13 cellular contexts compared by ENCODE assay signal in genomic region chr19:18658366-18658855, GRCh38. TPM values are rescaled to one million over a fixed set of nuclear protein-coding genes. Genes with fewer than 3 reads are reported as not detected.
DNase-seq lines count a peak whose midpoint lies in the region; ATAC-seq, FAIRE-seq and TF ChIP-seq lines count a peak whose summit lies in the region.
"Had no signal": no experiment of that assay in that cellular context is flagged by ENCODE, and none has a peak within 500 bp of the region (broad histone marks: within the 10 kb centered on the region; RNA-seq: fewer than 3 reads in every experiment).

No MANE protein-coding gene starts in this region.

- TF ChIP-seq CTCF in HepG2 (CRISPR knock-in tag; IDR thresholded peaks at IDR 0.05), result no peak
- TF ChIP-seq CTCF in right lobe of liver (IDR thresholded peaks at IDR 0.05), result no peak
- TF ChIP-seq CTCF in esophagus muscularis mucosa (IDR thresholded peaks at IDR 0.05), result no peak
- TF ChIP-seq CTCF in sigmoid colon (IDR thresholded peaks at IDR 0.05), result no peak
- TF ChIP-seq CTCF in foreskin fibroblast (IDR thresholded peaks at IDR 0.05; ENCODE audit: low read depth, low read length), result no peak

- TF ChIP-seq POLR2A in HepG2 (IDR thresholded peaks at IDR 0.05; ENCODE audit: insufficient read depth in 1 of 2, low read depth in 2 of 2, low read length in 2 of 2), result no peak
- no peak for TF ChIP-seq POLR2A in right lobe of liver (IDR thresholded peaks at IDR 0.05)
- no peak for TF ChIP-seq POLR2A in esophagus muscularis mucosa (IDR thresholded peaks at IDR 0.05; ENCODE audit: low read depth)
- TF ChIP-seq POLR2A in sigmoid colon (IDR thresholded peaks at IDR 0.05), result no peak

- in situ Hi-C loops in HepG2 (cut with HindIII; ENCODE audit: extremely low pct_ligation_motif_present, low pct_unique_long_range_greater_than_20kb), result no loop called here

- peaks cover 0 to 2% of the 10 kb centered on the region in 2 experiments; a peak in 1 of 5 replicates for H3K36me3 ChIP-seq in HepG2 (replicated peaks in 1 of 2; ENCODE audit: control insufficient read depth in 1 of 2, insufficient read depth in 2 of 2, low read length in 2 of 2)
- H3K36me3 ChIP-seq in right lobe of liver, result no peaks in the 10 kb centered on the region
- H3K36me3 ChIP-seq in esophagus muscularis mucosa, result no peaks in the 10 kb centered on the region
- no peaks in the 10 kb centered on the region for H3K36me3 ChIP-seq in sigmoid colon

- no peak overlapping the region for H3K4me2 ChIP-seq in HepG2 (ENCODE audit: low read depth, low read length)

- no peaks in the 10 kb centered on the region for H3K79me2 ChIP-seq in HepG2 (ENCODE audit: insufficient read depth, low read length)

- no peak for DNase-seq in HepG2 (ENCODE audit: low spot score)
- DNase-seq in right lobe of liver, result no peak
- no peak for DNase-seq in esophagus muscularis mucosa (ENCODE audit: extremely low spot score)
- no peak for DNase-seq in sigmoid colon
- no peak for DNase-seq in SIG-M5 treated with dmso at 0.1 percent for 504 hours (lab: John Stamatoyannopoulos, UW; ENCODE audit: unreplicated experiment)
- DNase-seq in foreskin fibroblast, result no peak
- DNase-seq in pons (ENCODE audit: low spot score), result no peak
- DNase-seq in NCI-H748 (lab: John Stamatoyannopoulos, UW; ENCODE audit: unreplicated experiment), result no peak
- DNase-seq: activated CD8-positive, alpha-beta memory T cell treated with anti-CD3 and anti-CD28 coated beads, Interleukin-2, amount 50 U/mL, for 48 hours; NCI-H774 had no signal

- 84% methylated on average over 4 of the region's 4 CpGs for WGBS in HepG2 (ENCODE audit: low lambda C conversion rate)
- 82% methylated on average over 4 of the region's 4 CpGs for WGBS in right lobe of liver (ENCODE audit: insufficient coverage, low coverage, low lambda C conversion rate, missing lambda C conversion rate)
- WGBS in esophagus muscularis mucosa, result 88% methylated on average over 4 of the region's 4 CpGs
- 88 to 90% methylated on average over 4 of the region's 4 CpGs for WGBS in sigmoid colon, 2 donors

- intact Hi-C loops in HepG2 (cut with micrococcal nuclease; ENCODE audit: unreplicated experiment), result no loop called here
- intact Hi-C loops in right lobe of liver (cut with DNase I), result no loop called here
- intact Hi-C loops in esophagus muscularis mucosa (cut with DNase I), result no loop called here
- intact Hi-C loops in sigmoid colon (cut with DNase I), result loop anchor here (10.0 kb wide), 1 partner anchor 194 kb away; no protein-coding TSS in a partner anchor

- no peaks in the 10 kb centered on the region for H3K9me3 ChIP-seq in HepG2 (ENCODE audit: low read length)
- no peaks in the 10 kb centered on the region for H3K9me3 ChIP-seq in right lobe of liver
- H3K9me3 ChIP-seq in esophagus muscularis mucosa, result no peaks in the 10 kb centered on the region
- no peaks in the 10 kb centered on the region for H3K9me3 ChIP-seq in sigmoid colon
- H3K9me3 ChIP-seq: body of pancreas had no signal

- CTCF ChIA-PET in HepG2 (lab: Yijun Ruan, JAX; ENCODE audit: low intra/inter-chr PET ratio, low total read pairs), result no interaction called here

- ATAC-seq in HepG2, result no peak
- ATAC-seq in right lobe of liver, result no peak

- H2AFZ ChIP-seq in HepG2 (ENCODE audit: low read length), result no peak overlapping the region

- POLR2A ChIA-PET in HepG2 (lab: Yijun Ruan, JAX), result no interaction called here

- TF ChIP-seq EP300 in HepG2 (IDR thresholded peaks at IDR 0.05; ENCODE audit: low read depth in 2 of 2, low read length in 2 of 2) (no peak), HepG2 (CRISPR knock-in tag; IDR thresholded peaks at IDR 0.05; ENCODE audit: borderline replicate concordance) (no peak), esophagus muscularis mucosa (IDR thresholded peaks at IDR 0.05) (no peak), sigmoid colon (IDR thresholded peaks at IDR 0.05) (no peak)

- H3K27ac ChIP-seq in HepG2 (ENCODE audit: extremely low read length, insufficient read depth, low read length) (no peak overlapping the region), right lobe of liver (no peak overlapping the region), esophagus muscularis mucosa (replicated peaks in 1 of 4) (peak overlapping the region; percentile 78 to 87 (median 84)), sigmoid colon (peak overlapping the region; percentile 60 to 84 (median 68))

- H3K27me3 ChIP-seq in HepG2 (ENCODE audit: control insufficient read depth in 1 of 2, insufficient read depth in 2 of 2, low read length in 2 of 2) (no peaks in the 10 kb centered on the region), right lobe of liver (no peaks in the 10 kb centered on the region), esophagus muscularis mucosa (no peaks in the 10 kb centered on the region), sigmoid colon (no peaks in the 10 kb centered on the region)
- H3K27me3 ChIP-seq: body of pancreas had no signal

- TF ChIP-seq RAD21 in HepG2 (CRISPR knock-in tag; IDR thresholded peaks at IDR 0.05), result no peak

- no peak overlapping the region for H3K9ac ChIP-seq in HepG2 (ENCODE audit: insufficient read depth, low read depth, low read length)

- no peak for FAIRE-seq in HepG2 (lab: Jason Lieb, UNC)
- FAIRE-seq: K562, urothelium cell line had no signal

- BruUV-seq in HepG2 (replicated peaks; lab: Mats Ljungman, UMichigan), result no TSS peak

- H4K20me1 ChIP-seq in HepG2 (ENCODE audit: insufficient read depth, low read length), result 0 out of 2 replicates have a peak, but pooled peaks cover 2% of the 10 kb centered on the region

- H3K4me3 ChIP-seq in HepG2 (replicated peaks in 1 of 3; ENCODE audit: insufficient read depth in 1 of 3, low read depth in 2 of 3, low read length in 3 of 3), result no peak overlapping the region
- no peak overlapping the region for H3K4me3 ChIP-seq in right lobe of liver
- H3K4me3 ChIP-seq in esophagus muscularis mucosa, result no peak overlapping the region
- H3K4me3 ChIP-seq in sigmoid colon, result no peak overlapping the region
- H3K4me3 ChIP-seq in foreskin fibroblast (ENCODE audit: low read depth in 1 of 2, low read length in 2 of 2), result no peak overlapping the region
- H3K4me3 ChIP-seq: body of pancreas, K562 had no signal

- peaks cover 8% of the 10 kb centered on the region for H3K4me1 ChIP-seq in HepG2 (ENCODE audit: insufficient read depth, low read length)
- no peaks in the 10 kb centered on the region for H3K4me1 ChIP-seq in right lobe of liver
- peaks cover 46 to 83% (median 77%) of the 10 kb centered on the region in 4 donors for H3K4me1 ChIP-seq in esophagus muscularis mucosa
- H3K4me1 ChIP-seq in sigmoid colon, result peaks cover 0 to 51% (median 39%) of the 10 kb centered on the region in 4 donors
- H3K4me1 ChIP-seq: body of pancreas had no signal

RNA-seq across cellular contexts. Expression of gene KLHL26, which starts 21.6 kb away (rescaled TPM):
- total RNA-seq in HepG2 (2016; rRNA removed; fragmentation: Illumina TruSeq; extraction: Trizol) (1.7 and 3.4 TPM in 2 replicates), right lobe of liver (1 to 10 TPM; 3.8 to 5.0 (median 4.7) TPM), esophagus muscularis mucosa (10 to 100 TPM in 2 of 4 donors, 1 to 10 TPM in 2; 9.1 to 19.0 (median 13.5) TPM), sigmoid colon (1 to 10 TPM; 3.8 to 8.3 (median 5.9) TPM)
- total RNA-seq in HepG2 (2016; cell fraction: cytosol; rRNA removed; fragmentation: Illumina TruSeq; extraction: Trizol; ENCODE audit: low read depth), result 0.30 and 0.35 TPM in 2 replicates
- 2.3 and 3.2 TPM in 2 replicates for total RNA-seq in HepG2 (2016; cell fraction: insoluble cytoplasmic fraction; rRNA removed; fragmentation: Illumina TruSeq; extraction: Trizol)
- 1.5 TPM in 2 replicates for total RNA-seq in HepG2 (2016; cell fraction: membrane; rRNA removed; fragmentation: Illumina TruSeq; extraction: Trizol)
- 2.7 and 3.4 TPM in 2 replicates for total RNA-seq in HepG2 (2016; cell fraction: nucleus; rRNA removed; fragmentation: Illumina TruSeq; extraction: Trizol)
- polyA plus RNA-seq in HepG2 (2011; rRNA removed) (1.2 and 1.5 TPM in 2 replicates), sigmoid colon (1 to 10 TPM; 1.6 to 4.8 (median 1.8) TPM)
- polyA plus RNA-seq in HepG2 (2011; cell fraction: cytosol; rRNA removed), result 0.91 and 1.1 TPM in 2 replicates
- polyA plus RNA-seq in HepG2 (2011; cell fraction: nucleus; rRNA removed), result 3.2 and 6.3 TPM in 2 replicates
- polyA plus RNA-seq in HepG2 (2012), result 1.5 and 1.8 TPM in 2 replicates
- 0.21 and 0.23 TPM in 2 replicates for polyA plus RNA-seq in HepG2 (2016; cell fraction: cytosol; fragmentation: Illumina TruSeq; extraction: Trizol; ENCODE audit: low read depth)
- 2.2 and 3.4 TPM in 2 replicates for polyA plus RNA-seq in HepG2 (2016; cell fraction: insoluble cytoplasmic fraction; fragmentation: Illumina TruSeq; extraction: Trizol; ENCODE audit: low read depth)
- 0.58 and 0.76 TPM in 2 replicates for polyA plus RNA-seq in HepG2 (2016; cell fraction: membrane; fragmentation: Illumina TruSeq; extraction: Trizol; ENCODE audit: low read depth)
- polyA plus RNA-seq in HepG2 (2016; cell fraction: nucleus; fragmentation: Illumina TruSeq; extraction: Trizol; ENCODE audit: insufficient read depth, low read depth), result 5.0 and 5.4 TPM in 2 replicates
- 3.3 and 11.9 TPM in 2 replicates for polyA minus RNA-seq in HepG2 (2011; rRNA and poly(A)+ RNA removed; ENCODE audit: low replicate concordance)
- polyA minus RNA-seq in HepG2 (2011; cell fraction: cytosol; rRNA and poly(A)+ RNA removed), result 5.0 and 6.3 TPM in 2 replicates
- 0.99 and 1.3 TPM in 2 replicates for polyA minus RNA-seq in HepG2 (2011; cell fraction: nucleus; rRNA and poly(A)+ RNA removed)

RNA-seq across cellular contexts. Expression of gene CRTC1, which starts 25.1 kb away (rescaled TPM):
- total RNA-seq in HepG2 (2016; rRNA removed; fragmentation: Illumina TruSeq; extraction: Trizol), result 1.3 and 2.0 TPM in 2 replicates
- 1.1 and 1.4 TPM in 2 replicates for total RNA-seq in HepG2 (2016; cell fraction: cytosol; rRNA removed; fragmentation: Illumina TruSeq; extraction: Trizol; ENCODE audit: low read depth)
- 1.7 and 2.3 TPM in 2 replicates for total RNA-seq in HepG2 (2016; cell fraction: insoluble cytoplasmic fraction; rRNA removed; fragmentation: Illumina TruSeq; extraction: Trizol)
- 2.2 TPM in 2 replicates for total RNA-seq in HepG2 (2016; cell fraction: membrane; rRNA removed; fragmentation: Illumina TruSeq; extraction: Trizol)
- total RNA-seq in HepG2 (2016; cell fraction: nucleus; rRNA removed; fragmentation: Illumina TruSeq; extraction: Trizol), result 3.1 and 3.5 TPM in 2 replicates
- 2.7 and 3.2 TPM in 2 replicates for polyA plus RNA-seq in HepG2 (2011; rRNA removed)
- polyA plus RNA-seq in HepG2 (2011; cell fraction: cytosol; rRNA removed), result 0.50 and 0.95 TPM in 2 replicates
- polyA plus RNA-seq in HepG2 (2011; cell fraction: nucleus; rRNA removed), result 31.6 and 41.4 TPM in 2 replicates
- polyA plus RNA-seq in HepG2 (2012), result 6.5 and 6.6 TPM in 2 replicates
- 2.6 and 2.8 TPM in 2 replicates for polyA plus RNA-seq in HepG2 (2016; cell fraction: cytosol; fragmentation: Illumina TruSeq; extraction: Trizol; ENCODE audit: low read depth)
- 5.0 and 6.1 TPM in 2 replicates for polyA plus RNA-seq in HepG2 (2016; cell fraction: insoluble cytoplasmic fraction; fragmentation: Illumina TruSeq; extraction: Trizol; ENCODE audit: low read depth)
- 4.2 TPM in 2 replicates for polyA plus RNA-seq in HepG2 (2016; cell fraction: membrane; fragmentation: Illumina TruSeq; extraction: Trizol; ENCODE audit: low read depth)
- polyA plus RNA-seq in HepG2 (2016; cell fraction: nucleus; fragmentation: Illumina TruSeq; extraction: Trizol; ENCODE audit: insufficient read depth, low read depth), result 17.9 and 20.5 TPM in 2 replicates
- polyA minus RNA-seq in HepG2 (2011; rRNA and poly(A)+ RNA removed; ENCODE audit: low replicate concordance), result 1.4 and 2.3 TPM in 2 replicates
- 2.1 and 2.7 TPM in 2 replicates for polyA minus RNA-seq in HepG2 (2011; cell fraction: cytosol; rRNA and poly(A)+ RNA removed)
- 5.2 and 5.5 TPM in 2 replicates for polyA minus RNA-seq in HepG2 (2011; cell fraction: nucleus; rRNA and poly(A)+ RNA removed)
- 1 to 10 TPM; 1.7 to 7.2 (median 4.9) TPM for total RNA-seq in right lobe of liver
- total RNA-seq in esophagus muscularis mucosa, result 10 to 100 TPM in 1 of 4 donors, 1 to 10 TPM in 3; 5.3 to 10.1 (median 6.6) TPM
- total RNA-seq in sigmoid colon, result 1 to 10 TPM; 2.5 to 7.2 (median 4.6) TPM
- 1 to 10 TPM; 2.8 to 8.9 (median 3.6) TPM for polyA plus RNA-seq in sigmoid colon

RNA-seq across cellular contexts. Expression of gene TMEM59L, which starts 45.7 kb away (rescaled TPM):
- total RNA-seq in HepG2 (2016; rRNA removed; fragmentation: Illumina TruSeq; extraction: Trizol), result 0.69 and 0.97 TPM in 2 replicates
- total RNA-seq in HepG2 (2016; cell fraction: cytosol; rRNA removed; fragmentation: Illumina TruSeq; extraction: Trizol; ENCODE audit: low read depth), result 0.61 and 0.88 TPM in 2 replicates
- total RNA-seq in HepG2 (2016; cell fraction: insoluble cytoplasmic fraction; rRNA removed; fragmentation: Illumina TruSeq; extraction: Trizol), result 0.77 and 1.4 TPM in 2 replicates
- 0.49 and 0.65 TPM in 2 replicates for total RNA-seq in HepG2 (2016; cell fraction: membrane; rRNA removed; fragmentation: Illumina TruSeq; extraction: Trizol)
- total RNA-seq in HepG2 (2016; cell fraction: nucleus; rRNA removed; fragmentation: Illumina TruSeq; extraction: Trizol), result 2.3 and 2.7 TPM in 2 replicates
- polyA plus RNA-seq in HepG2 (2011; rRNA removed), result 5.5 and 7.2 TPM in 2 replicates
- polyA plus RNA-seq in HepG2 (2011; cell fraction: cytosol; rRNA removed), result 4.1 and 4.6 TPM in 2 replicates
- polyA plus RNA-seq in HepG2 (2011; cell fraction: nucleus; rRNA removed), result 71.3 and 86.8 TPM in 2 replicates
- 8.3 and 22.3 TPM in 2 replicates for polyA plus RNA-seq in HepG2 (2012)
- 1.0 and 2.0 TPM in 2 replicates for polyA plus RNA-seq in HepG2 (2016; cell fraction: cytosol; fragmentation: Illumina TruSeq; extraction: Trizol; ENCODE audit: low read depth)
- polyA plus RNA-seq in HepG2 (2016; cell fraction: insoluble cytoplasmic fraction; fragmentation: Illumina TruSeq; extraction: Trizol; ENCODE audit: low read depth), result 1.7 and 1.9 TPM in 2 replicates
- 1.6 TPM in 2 replicates for polyA plus RNA-seq in HepG2 (2016; cell fraction: membrane; fragmentation: Illumina TruSeq; extraction: Trizol; ENCODE audit: low read depth)
- polyA plus RNA-seq in HepG2 (2016; cell fraction: nucleus; fragmentation: Illumina TruSeq; extraction: Trizol; ENCODE audit: insufficient read depth, low read depth), result 12.3 and 16.0 TPM in 2 replicates
- polyA minus RNA-seq in HepG2 (2011; rRNA and poly(A)+ RNA removed; ENCODE audit: low replicate concordance), result 0.35 and 3.9 TPM in 2 replicates
- polyA minus RNA-seq in HepG2 (2011; cell fraction: cytosol; rRNA and poly(A)+ RNA removed), result 1.4 and 4.3 TPM in 2 replicates
- 5.0 and 5.5 TPM in 2 replicates for polyA minus RNA-seq in HepG2 (2011; cell fraction: nucleus; rRNA and poly(A)+ RNA removed)
- total RNA-seq in right lobe of liver, result under 1 TPM in 2 of 6 experiments, not detected in 4; 0.31 to 0.43 TPM
- total RNA-seq in esophagus muscularis mucosa, result 1 to 10 TPM; 2.4 to 3.6 (median 2.8) TPM
- total RNA-seq in sigmoid colon, result 1 to 10 TPM in 3 of 4 donors, under 1 TPM in 1; 0.82 to 6.4 (median 4.1) TPM
- polyA plus RNA-seq in sigmoid colon, result 1 to 10 TPM in 1 of 3 donors, not detected in 2; 5.0 TPM
- total RNA-seq: K562 had no signal

RNA-seq across cellular contexts. Expression of gene CRLF1, which starts 51.8 kb away (rescaled TPM):
- total RNA-seq in HepG2 (2016; rRNA removed; fragmentation: Illumina TruSeq; extraction: Trizol) (105 and 217 TPM in 2 replicates), right lobe of liver (1 to 10 TPM in 2 of 6 experiments, under 1 TPM in 1, not detected in 3; 0.27 to 2.9 (median 1.2) TPM), esophagus muscularis mucosa (100 to 1,000 TPM in 1 of 4 donors, 10 to 100 TPM in 3; 41.5 to 153 (median 59.6) TPM), sigmoid colon (10 to 100 TPM in 2 of 4 donors, 1 to 10 TPM in 1, under 1 TPM in 1; 0.82 to 28.8 (median 17.0) TPM)
- 96.8 and 118 TPM in 2 replicates for total RNA-seq in HepG2 (2016; cell fraction: cytosol; rRNA removed; fragmentation: Illumina TruSeq; extraction: Trizol; ENCODE audit: low read depth)
- total RNA-seq in HepG2 (2016; cell fraction: insoluble cytoplasmic fraction; rRNA removed; fragmentation: Illumina TruSeq; extraction: Trizol), result 97.5 and 221 TPM in 2 replicates
- 191 and 193 TPM in 2 replicates for total RNA-seq in HepG2 (2016; cell fraction: membrane; rRNA removed; fragmentation: Illumina TruSeq; extraction: Trizol)
- total RNA-seq in HepG2 (2016; cell fraction: nucleus; rRNA removed; fragmentation: Illumina TruSeq; extraction: Trizol), result 219 and 265 TPM in 2 replicates
- polyA plus RNA-seq in HepG2 (2011; rRNA removed) (296 and 337 TPM in 2 replicates), sigmoid colon (1 to 10 TPM in 1 of 3 donors, under 1 TPM in 1, not detected in 1; 0.60 to 6.8 TPM)
- 347 and 628 TPM in 2 replicates for polyA plus RNA-seq in HepG2 (2011; cell fraction: cytosol; rRNA removed)
- polyA plus RNA-seq in HepG2 (2011; cell fraction: nucleus; rRNA removed), result 244 and 327 TPM in 2 replicates
- polyA plus RNA-seq in HepG2 (2012), result 231 and 373 TPM in 2 replicates
- 150 and 176 TPM in 2 replicates for polyA plus RNA-seq in HepG2 (2016; cell fraction: cytosol; fragmentation: Illumina TruSeq; extraction: Trizol; ENCODE audit: low read depth)
- polyA plus RNA-seq in HepG2 (2016; cell fraction: insoluble cytoplasmic fraction; fragmentation: Illumina TruSeq; extraction: Trizol; ENCODE audit: low read depth), result 122 and 154 TPM in 2 replicates
- polyA plus RNA-seq in HepG2 (2016; cell fraction: membrane; fragmentation: Illumina TruSeq; extraction: Trizol; ENCODE audit: low read depth), result 207 and 208 TPM in 2 replicates
- 462 and 526 TPM in 2 replicates for polyA plus RNA-seq in HepG2 (2016; cell fraction: nucleus; fragmentation: Illumina TruSeq; extraction: Trizol; ENCODE audit: insufficient read depth, low read depth)
- polyA minus RNA-seq in HepG2 (2011; rRNA and poly(A)+ RNA removed; ENCODE audit: low replicate concordance), result 0.47 and 301 TPM in 2 replicates
- polyA minus RNA-seq in HepG2 (2011; cell fraction: cytosol; rRNA and poly(A)+ RNA removed), result 303 and 346 TPM in 2 replicates
- 45.4 and 52.2 TPM in 2 replicates for polyA minus RNA-seq in HepG2 (2011; cell fraction: nucleus; rRNA and poly(A)+ RNA removed)

Comparison
In these comparisons a context has a peak if more than half of its experiments do, and no peak if none do; other contexts are left out.
1. H3K27ac ChIP-seq: peak in esophagus muscularis mucosa (4 of 4) and sigmoid colon (4 of 4); none in HepG2 (single experiment) and right lobe of liver (0 of 3).